18 cellular contexts compared by ENCODE assay signal in the genomic region with DNA sequence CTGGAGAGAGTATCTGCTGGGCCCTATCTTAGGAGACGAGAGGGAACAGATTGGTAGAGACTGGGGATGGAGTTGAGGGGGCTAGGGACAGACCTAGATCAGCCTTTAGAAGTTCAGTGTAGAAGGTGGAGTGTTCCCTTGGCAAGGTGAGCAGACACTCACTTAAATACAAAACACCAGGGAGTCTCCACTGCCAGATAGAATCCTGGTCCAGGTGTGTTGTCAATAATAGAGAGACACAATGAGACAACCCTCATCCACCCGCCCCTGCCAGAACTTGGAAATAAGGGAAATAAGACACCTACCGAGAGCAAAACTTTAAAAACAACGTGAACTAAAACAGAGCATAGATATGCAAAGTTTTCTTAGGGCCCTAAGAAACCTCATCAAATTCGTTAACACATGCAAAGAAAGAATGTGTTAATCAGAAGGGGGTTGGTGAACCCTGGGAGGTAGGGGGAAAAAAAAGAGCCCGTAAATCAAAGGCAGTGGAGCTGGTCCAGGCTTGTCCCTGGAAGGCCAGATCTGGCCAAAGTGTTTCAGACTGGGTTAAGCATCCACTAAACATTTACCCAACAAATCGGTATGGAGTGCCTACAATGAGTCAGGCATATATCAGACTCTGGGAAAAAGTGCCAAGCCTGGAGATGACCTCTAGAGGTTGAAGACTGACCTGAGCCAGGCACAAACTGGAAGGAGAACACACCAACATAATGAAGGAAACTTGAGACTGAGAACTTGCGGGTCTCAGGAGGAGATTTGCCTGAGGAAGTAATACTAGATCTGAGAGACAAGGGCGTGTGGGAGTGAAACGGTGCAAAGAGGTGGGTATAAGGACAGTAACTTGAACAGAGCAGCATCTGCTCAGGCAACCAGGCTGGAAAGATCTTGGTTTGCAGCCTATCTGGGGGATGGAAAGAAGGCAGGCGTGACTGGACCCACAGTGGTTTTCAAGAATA. TPM values are rescaled to one million over a fixed set of nuclear protein-coding genes. Genes with fewer than 3 reads are reported as not detected.
DNase-seq lines count a peak whose midpoint lies in the region; ATAC-seq and TF ChIP-seq lines count a peak whose summit lies in the region.
"Had no signal": no experiment of that assay in that cellular context is flagged by ENCODE, and none has a peak within 500 bp of the region (broad histone marks: within the 10 kb centered on the region; RNA-seq: fewer than 3 reads in every experiment).

No MANE protein-coding gene starts in this region.

- H3K23ac ChIP-seq in H9 (ENCODE audit: insufficient read length, low read depth, low read length), result no peak overlapping the region

- no peak; the same call in 2 of the 3 replicates for TF ChIP-seq CTCF in H9 (conservative IDR thresholded peaks at IDR 0.05)
- TF ChIP-seq CTCF in endodermal cell (conservative IDR thresholded peaks at IDR 0.05), result peak; percentile 36

- H3K36me3 Mint-ChIP-seq in H9 (ENCODE audit: insufficient read depth in 1 of 3, low read depth in 3 of 3), result peaks cover 1 to 8% (median 3%) of the 10 kb centered on the region in 3 experiments; a peak in 5 of 7 replicates
- peaks cover 3% of the 10 kb centered on the region for H3K36me3 Mint-ChIP-seq in endodermal cell (ENCODE audit: low read depth)
- H3K36me3 Mint-ChIP-seq: CD4-positive, CD25-positive, alpha-beta regulatory T cell had no signal

- H3K27me3 ChIP-seq in H9 (ENCODE audit: insufficient read depth, low read length) (peaks cover 59% of the 10 kb centered on the region), HUES64 (ENCODE audit: insufficient read depth, low read length) (peaks cover 92% of the 10 kb centered on the region), endodermal cell (ENCODE audit: control insufficient read depth, insufficient read depth, low read length, poor library complexity, severe bottlenecking) (no peaks in the 10 kb centered on the region)

- H3K27me3 Mint-ChIP-seq in H9 (ENCODE audit: low read depth) (peaks cover 84% of the 10 kb centered on the region), endodermal cell (ENCODE audit: insufficient read depth) (peaks cover 78% of the 10 kb centered on the region)

- peak overlapping the region; percentile 83 for H2BK12ac ChIP-seq in H9 (ENCODE audit: insufficient read length, low read depth, low read length)

- DNase-seq in H9, result peak; percentile 78
- peak; percentile 82 for DNase-seq in endodermal cell
- peak; percentile 65 for DNase-seq in iPS-NIHi7 (ENCODE audit: extremely low spot score)
- DNase-seq in stimulated activated CD4-positive, alpha-beta T cell treated with anti-CD3 and anti-CD28 coated beads, Interleukin-4, amount 100 ng/mL, for 4 hours, result no peak
- DNase-seq: ACHN; CD4-positive, CD25-positive, alpha-beta regulatory T cell; DMS53; GOT3; NCI-H1048; NCI-H1694 treated with DMSO at 0.1 percent for 48 hours; NCI-H510A had no signal

- H3K4me3 ChIP-seq in HUES64 (ENCODE audit: low read length) (peak overlapping the region; percentile 33), endodermal cell (ENCODE audit: low read length) (no peak overlapping the region)
- H3K4me3 ChIP-seq: GM12878 had no signal

- H3K79me1 ChIP-seq in H9 (ENCODE audit: insufficient read depth, low read depth, low read length, poor library complexity, severe bottlenecking), result no peaks in the 10 kb centered on the region

- no peak overlapping the region for H3K4ac ChIP-seq in H9 (ENCODE audit: low read depth, low read length)

- H2AFZ ChIP-seq in H9 (ENCODE audit: low read length), result no peak overlapping the region

- H3K4me3 Mint-ChIP-seq in H9, result peak overlapping the region; percentile 4 to 25; a peak in 4 of 5 replicates
- no peak overlapping the region for H3K4me3 Mint-ChIP-seq in endodermal cell
- H3K4me3 Mint-ChIP-seq: CD4-positive, CD25-positive, alpha-beta regulatory T cell had no signal

- H4K5ac ChIP-seq in H9 (ENCODE audit: insufficient read length, low read depth, low read length), result no peak overlapping the region

- H3K4me1 ChIP-seq in H9 (ENCODE audit: insufficient read depth, low read length) (peaks cover 16% of the 10 kb centered on the region), HUES64 (ENCODE audit: insufficient read depth, low read length) (peaks cover 45% of the 10 kb centered on the region), endodermal cell (ENCODE audit: control insufficient read depth, insufficient read depth, low read length) (peaks cover 10% of the 10 kb centered on the region)

- peak overlapping the region; percentile 72; the same call in 1 of the 2 replicates for H3K14ac ChIP-seq in H9 (ENCODE audit: insufficient read depth, low read length)

- H3K36me3 ChIP-seq in HUES64 (ENCODE audit: insufficient read depth, low read length) (no peaks in the 10 kb centered on the region), endodermal cell (ENCODE audit: control insufficient read depth, insufficient read depth, low read length) (no peaks in the 10 kb centered on the region)

- H4K20me1 ChIP-seq in H9 (ENCODE audit: control insufficient read depth, insufficient read depth, insufficient read length), result no peaks in the 10 kb centered on the region

- no peak overlapping the region for H4K91ac ChIP-seq in H9 (ENCODE audit: insufficient read length, low read depth, low read length)

- no peak overlapping the region for H3T11ph ChIP-seq in H9 (ENCODE audit: low read length)

- no peak overlapping the region for H3K56ac ChIP-seq in H9 (ENCODE audit: insufficient read length, low read depth, low read length)

- H3K9me3 Mint-ChIP-seq in H9 (peaks cover 0 to 4% of the 10 kb centered on the region in 2 experiments; a peak in 2 of 5 replicates), endodermal cell (peaks cover 4% of the 10 kb centered on the region)

- H3K9ac ChIP-seq in H9 (ENCODE audit: extremely low read depth, insufficient read length, low read length), result no peak overlapping the region
- no peak overlapping the region for H3K9ac ChIP-seq in HUES64 (ENCODE audit: low read depth, low read length)
- H3K9ac ChIP-seq in endodermal cell (ENCODE audit: extremely low read depth, low read length, poor library complexity, severe bottlenecking), result no peak overlapping the region

- peak overlapping the region; percentile 59 to 88 (median 68); a peak in 6 of 7 replicates for H3K27ac Mint-ChIP-seq in H9
- no peak overlapping the region for H3K27ac Mint-ChIP-seq in endodermal cell
- H3K27ac Mint-ChIP-seq: CD4-positive, CD25-positive, alpha-beta regulatory T cell had no signal

- H3K4me2 ChIP-seq in H9 (ENCODE audit: insufficient read depth, insufficient read length, low read length), result peak overlapping the region; percentile 48

- peaks cover 63 to 68% of the 10 kb centered on the region in 2 experiments for H3K4me1 Mint-ChIP-seq in H9
- H3K4me1 Mint-ChIP-seq in endodermal cell, result peaks cover 43% of the 10 kb centered on the region

- H3K9me3 ChIP-seq in H9 (ENCODE audit: control insufficient read depth, low read depth, low read length), result no peaks in the 10 kb centered on the region
- no peaks in the 10 kb centered on the region for H3K9me3 ChIP-seq in HUES64 (ENCODE audit: insufficient read depth, low read depth, low read length)
- no peaks in the 10 kb centered on the region for H3K9me3 ChIP-seq in endodermal cell (ENCODE audit: control insufficient read depth, low read length)

- no peak overlapping the region for H4K8ac ChIP-seq in H9 (replicated peaks; ENCODE audit: insufficient read length, low read depth, low read length)

- H2BK15ac ChIP-seq in H9 (ENCODE audit: low read depth, low read length), result no peak overlapping the region

- H2BK5ac ChIP-seq in H9 (ENCODE audit: insufficient read length, low read length), result no peak overlapping the region

- no peak for ATAC-seq in GM18517 (IDR thresholded peaks at IDR 0.05; ENCODE audit: unreplicated experiment)
- no peak for ATAC-seq in GM19328 (IDR thresholded peaks at IDR 0.05; ENCODE audit: unreplicated experiment)
- ATAC-seq in HG02973 (IDR thresholded peaks at IDR 0.05; ENCODE audit: unreplicated experiment), result no peak
- ATAC-seq: GM12878 had no signal

- H3K27ac ChIP-seq in H9 (ENCODE audit: insufficient read length, low read depth, low read length) (no peak overlapping the region), HUES64 (ENCODE audit: low read depth, low read length) (peak overlapping the region; percentile 86; the same call in 1 of the 2 replicates), endodermal cell (ENCODE audit: low read depth, low read length) (no peak overlapping the region)

- peak overlapping the region; percentile 6 for H3K18ac ChIP-seq in H9 (ENCODE audit: insufficient read length, low read depth, low read length)

- H3K79me2 ChIP-seq in H9 (ENCODE audit: insufficient read depth, low read length), result no peaks in the 10 kb centered on the region

- no CpG with 5 or more reads among the region's 11 CpGs for WGBS in H9 (ENCODE audit: extremely low coverage, insufficient read length, low lambda C conversion rate)
- 11% methylated on average over 10 of the region's 11 CpGs for WGBS in HUES64
- WGBS in endodermal cell (ENCODE audit: insufficient coverage in 1 of 2, insufficient read length in 1 of 2), 2 experiments, result 37 to 45% methylated on average over 9 to 10 of the region's 11 CpGs

- no peak overlapping the region for H2BK20ac ChIP-seq in H9 (ENCODE audit: low read depth, low read length, poor library complexity, severe bottlenecking)

- no peaks in the 10 kb centered on the region for H3K23me2 ChIP-seq in H9 (ENCODE audit: insufficient read length, low read depth, low read length, poor library complexity, severe bottlenecking)

- H2AK5ac ChIP-seq in H9 (ENCODE audit: insufficient read length, low read length), result no peak overlapping the region

- no peak overlapping the region for H2BK120ac ChIP-seq in H9 (ENCODE audit: low read depth, low read length, poor library complexity, severe bottlenecking)

RNA-seq across cellular contexts. Expression of gene OTX2, which starts 37.0 kb away (rescaled TPM):
- total RNA-seq in H9 (2021) (193 and 195 TPM in 2 replicates), endodermal cell (100 to 1,000 TPM; 321 to 348 TPM)
- 58.2 TPM for polyA plus RNA-seq in HUES64 (2013, experiment 1 of 2)
- polyA plus RNA-seq in HUES64 (2013, experiment 2 of 2), result 51.9 TPM
- polyA plus RNA-seq in endodermal cell (2013, experiment 1 of 2), result 103 TPM
- 110 TPM for polyA plus RNA-seq in endodermal cell (2013, experiment 2 of 2)
- total RNA-seq: CD4-positive, CD25-positive, alpha-beta regulatory T cell; GM12878; OCI-LY7; RPMI7951 had no signal
- polyA plus RNA-seq: CD4-positive, CD25-positive, alpha-beta regulatory T cell; GM12878 had no signal

Comparison
In these comparisons a context has a peak if more than half of its experiments do, and no peak if none do; other contexts are left out.
1. DNase-seq: peak in H9 (single experiment), endodermal cell (single experiment) and iPS-NIHi7 (single experiment); none in stimulated activated CD4-positive, alpha-beta T cell treated with anti-CD3 and anti-CD28 coated beads, Interleukin-4, amount 100 ng/mL, for 4 hours (0 of 2).